ENCODE assay signal across 12 cellular contexts in the genomic region with DNA sequence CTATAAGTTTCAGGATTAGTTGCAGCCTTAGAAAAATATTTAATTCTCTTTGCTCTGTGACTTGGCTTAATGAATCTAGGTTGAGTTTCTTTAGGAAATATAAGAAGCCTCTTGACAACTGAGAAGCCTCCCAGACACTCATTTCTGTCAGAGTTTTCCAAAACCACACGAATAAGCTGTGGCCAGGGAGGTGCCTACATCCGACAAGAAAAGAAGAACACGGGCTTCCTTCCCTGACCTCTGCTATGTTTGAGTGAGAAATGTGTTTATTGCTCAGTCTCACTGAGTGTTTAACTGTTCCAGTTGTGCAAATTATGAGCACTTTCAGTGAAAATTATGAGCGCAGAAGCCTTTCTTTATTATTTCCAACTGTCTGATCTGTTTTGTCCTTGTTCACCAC.
DNase-seq lines count a peak whose midpoint lies in the region; ATAC-seq, FAIRE-seq and TF ChIP-seq lines count a peak whose summit lies in the region.
"Had no signal": no experiment of that assay in that cellular context is flagged by ENCODE, and none has a peak within 500 bp of the region (broad histone marks: within the 10 kb centered on the region; RNA-seq: fewer than 3 reads in every experiment).

No MANE protein-coding gene starts in this region.

- in situ Hi-C loops in KBM-7 (cut with MboI; ENCODE audit: low pct_unique_long_range_greater_than_20kb, low sequenced_read_pairs) = loop anchor here (25.0 kb wide), 1 partner anchor 216 kb away; no protein-coding TSS in a partner anchor

- H3K79me2 ChIP-seq in astrocyte (ENCODE audit: insufficient read depth, low read length) = no peaks in the 10 kb centered on the region

- H3K27me3 Mint-ChIP-seq in Caco-2 (ENCODE audit: insufficient read depth, unreplicated experiment) (peaks cover 15% of the 10 kb centered on the region), astrocyte (ENCODE audit: low read depth, unreplicated experiment) (no peaks in the 10 kb centered on the region)
- peaks cover 51 to 54% of the 10 kb centered on the region in 2 donors for H3K27me3 Mint-ChIP-seq in natural killer cell treated with Interleukin-12 subunit alpha and Interleukin-12 subunit beta and Interleukin-15 and Interleukin-18, amount 100 ng/mL, for 72 hours

- no peaks in the 10 kb centered on the region for H3K9me3 ChIP-seq in Caco-2
- no peaks in the 10 kb centered on the region for H3K9me3 ChIP-seq in astrocyte (ENCODE audit: insufficient read depth, low read depth, low read length)
- H3K9me3 ChIP-seq: prostate gland had no signal

- no peak overlapping the region for H3K27ac ChIP-seq in astrocyte (ENCODE audit: low read depth, low read length)
- H3K27ac ChIP-seq in caudate nucleus (ENCODE audit: low read depth, low read length) = no peak overlapping the region
- H3K27ac ChIP-seq: prostate gland had no signal

- H3K4me3 Mint-ChIP-seq in Caco-2 (ENCODE audit: unreplicated experiment) (peak overlapping the region; percentile 78), astrocyte (ENCODE audit: unreplicated experiment) (peak overlapping the region; percentile 77)
- peak overlapping the region; percentile 66 for H3K4me3 Mint-ChIP-seq in natural killer cell treated with Interleukin-12 subunit alpha and Interleukin-12 subunit beta and Interleukin-15 and Interleukin-18, amount 100 ng/mL, for 72 hours

- H3K36me3 Mint-ChIP-seq in Caco-2 (ENCODE audit: insufficient read depth, unreplicated experiment) (no peaks in the 10 kb centered on the region), astrocyte (ENCODE audit: low read depth, unreplicated experiment) (no peaks in the 10 kb centered on the region)
- H3K36me3 Mint-ChIP-seq in natural killer cell treated with Interleukin-12 subunit alpha and Interleukin-12 subunit beta and Interleukin-15 and Interleukin-18, amount 100 ng/mL, for 72 hours = no peaks in the 10 kb centered on the region

- H3K36me3 ChIP-seq in Caco-2 (ENCODE audit: control insufficient read depth, insufficient read depth, low read length) = no peaks in the 10 kb centered on the region
- H3K36me3 ChIP-seq in astrocyte (ENCODE audit: insufficient read depth, low read length) = no peaks in the 10 kb centered on the region
- H3K36me3 ChIP-seq: prostate gland had no signal

- H3K4me1 ChIP-seq in Caco-2 (peaks cover 14% of the 10 kb centered on the region; the same call in 1 of the 2 replicates), astrocyte (ENCODE audit: insufficient read depth, low read length) (peaks cover 18% of the 10 kb centered on the region)
- H3K4me1 ChIP-seq: prostate gland had no signal

- H3K4me3 ChIP-seq in Caco-2 (ENCODE audit: low read depth, low read length) = no peak overlapping the region
- H3K4me3 ChIP-seq in astrocyte (ENCODE audit: insufficient read depth, low read depth, low read length) = peak overlapping the region; percentile 58

- no peak overlapping the region for H2AFZ ChIP-seq in astrocyte (ENCODE audit: low read depth, low read length)

- intact Hi-C loops in Caco-2 (cut with micrococcal nuclease; ENCODE audit: unreplicated experiment) (no loop called here), Right ventricle myocardium inferior (cut with DNase I) (loop anchor here (5.0 to 10.0 kb wide), 4 partner anchors 121 to 1656 kb away; no protein-coding TSS in a partner anchor)

- no peak for ATAC-seq in natural killer cell treated with Interleukin-12 subunit alpha and Interleukin-12 subunit beta and Interleukin-15 and Interleukin-18, amount 100 ng/mL, for 72 hours
- no peak for ATAC-seq in HG03442 (IDR thresholded peaks at IDR 0.05; ENCODE audit: unreplicated experiment)
- no peak for ATAC-seq in HG03439 (IDR thresholded peaks at IDR 0.05; ENCODE audit: unreplicated experiment)
- ATAC-seq in Right ventricle myocardium inferior = no peak

- POLR2A ChIA-PET in Caco-2 (lab: Charles Lee) = no interaction called here

- BruUV-seq in Caco-2 (replicated peaks; lab: Mats Ljungman, UMichigan) = no TSS peak

- DNase-seq in Caco-2 = no peak
- peak; percentile 18 for DNase-seq in KBM-7
- no peak for DNase-seq in astrocyte (ENCODE audit: low read depth)
- no peak for DNase-seq in natural killer cell treated with Interleukin-12 subunit alpha and Interleukin-12 subunit beta and Interleukin-15 and Interleukin-18, amount 100 ng/mL, for 72 hours (ENCODE audit: low spot score)
- no peak for DNase-seq in caudate nucleus (lab: John Stamatoyannopoulos, UW)
- DNase-seq in Right ventricle myocardium inferior (ENCODE audit: missing footprints) = no peak
- DNase-seq: activated effector memory CD4-positive, alpha-beta T cell treated with anti-CD3 and anti-CD28 coated beads, Interleukin-2, amount 50 U/mL, for 16 hours; IMR-90 had no signal

- peak overlapping the region; percentile 89 for H3K4me2 ChIP-seq in astrocyte (ENCODE audit: low read length)

- no peak overlapping the region for H3K27ac Mint-ChIP-seq in Caco-2 (ENCODE audit: unreplicated experiment)
- H3K27ac Mint-ChIP-seq in astrocyte (ENCODE audit: unreplicated experiment) = no peak overlapping the region
- H3K27ac Mint-ChIP-seq in natural killer cell treated with Interleukin-12 subunit alpha and Interleukin-12 subunit beta and Interleukin-15 and Interleukin-18, amount 100 ng/mL, for 72 hours = no peak overlapping the region

- FAIRE-seq in astrocyte (lab: Jason Lieb, UNC) = no peak
- FAIRE-seq: endometrium had no signal

- no peaks in the 10 kb centered on the region for H4K20me1 ChIP-seq in astrocyte (ENCODE audit: insufficient read depth, low read length)

- H3K4me1 Mint-ChIP-seq in Caco-2 (ENCODE audit: low read depth, unreplicated experiment) (peaks cover 7% of the 10 kb centered on the region), astrocyte (ENCODE audit: low read depth, unreplicated experiment) (peaks cover 35% of the 10 kb centered on the region)
- peaks cover 6 to 9% of the 10 kb centered on the region in 2 donors for H3K4me1 Mint-ChIP-seq in natural killer cell treated with Interleukin-12 subunit alpha and Interleukin-12 subunit beta and Interleukin-15 and Interleukin-18, amount 100 ng/mL, for 72 hours (ENCODE audit: low read depth in 2 of 2)

- H3K27me3 ChIP-seq in Caco-2 (replicated peaks; ENCODE audit: control insufficient read depth, insufficient read depth, low read length) (peaks cover 1% of the 10 kb centered on the region; the same call in 1 of the 2 replicates), astrocyte (ENCODE audit: insufficient read depth, low read length) (peaks cover 19% of the 10 kb centered on the region)

- H3K9ac ChIP-seq in astrocyte (ENCODE audit: low read length) = no peak overlapping the region

- H3K9me3 Mint-ChIP-seq in Caco-2 (ENCODE audit: unreplicated experiment) (no peaks in the 10 kb centered on the region), astrocyte (ENCODE audit: unreplicated experiment) (no peaks in the 10 kb centered on the region)
- H3K9me3 Mint-ChIP-seq in natural killer cell treated with Interleukin-12 subunit alpha and Interleukin-12 subunit beta and Interleukin-15 and Interleukin-18, amount 100 ng/mL, for 72 hours = no peaks in the 10 kb centered on the region

- CTCF ChIA-PET in Caco-2 (lab: Charles Lee) = no interaction called here

- TF ChIP-seq CTCF in Caco-2 (IDR thresholded peaks at IDR 0.05; ENCODE audit: insufficient read depth in 1 of 2, low read depth in 1 of 2, low read length in 1 of 2, severe bottlenecking in 1 of 2, unreplicated experiment in 1 of 2) (no peak), astrocyte (IDR thresholded peaks at IDR 0.05; ENCODE audit: insufficient read depth, low read depth, low read length) (no peak)
